Comparison of ENCODE assay signal across 15 cellular contexts in genomic region chr20:61959301-61959700, GRCh38.
DNase-seq lines count a peak whose midpoint lies in the region; ATAC-seq, FAIRE-seq and TF ChIP-seq lines count a peak whose summit lies in the region.
"Had no signal": no experiment of that assay in that cellular context is flagged by ENCODE, and none has a peak within 500 bp of the region (broad histone marks: within the 10 kb centered on the region; RNA-seq: fewer than 3 reads in every experiment).

No MANE protein-coding gene starts in this region.

- no peak overlapping the region for H3K27ac Mint-ChIP-seq in CD8-positive, alpha-beta T cell
- H3K27ac Mint-ChIP-seq: IgD-negative memory B cell had no signal

- H4K5ac ChIP-seq in mesendoderm (ENCODE audit: low read length), result no peak overlapping the region

- no peak overlapping the region for H3K56ac ChIP-seq in mesendoderm (ENCODE audit: low read length)

- no peak overlapping the region for H2BK15ac ChIP-seq in mesendoderm (replicated peaks; ENCODE audit: low read depth)

- DNase-seq in A549 (ENCODE audit: low read depth in 1 of 2, low spot score in 1 of 2) (peak; percentile 31 to 39), GM12878 (ENCODE audit: low read depth, low spot score) (no peak), mesendoderm (peak; percentile 62), WERI-Rb-1 (no peak)
- no peak for DNase-seq in stimulated activated naive CD8-positive, alpha-beta T cell treated with anti-CD3 and anti-CD28 coated beads, Interleukin-15, Interleukin-2, amounts not matched to agents 100 U/mL and 50 U/mL, for 24 hours
- DNase-seq in CD8-positive, alpha-beta T cell, result no peak
- DNase-seq: activated CD4-positive, alpha-beta T cell treated with anti-CD3 and anti-CD28 coated beads, Interleukin-2, amount 50 U/mL, for 1 hour; colonic mucosa; DMS53 had no signal

- H3K23ac ChIP-seq in mesendoderm (ENCODE audit: low read length), result no peak overlapping the region

- no peaks in the 10 kb centered on the region for H3K79me2 ChIP-seq in GM12878 (ENCODE audit: control insufficient read depth, insufficient read depth, low read length)
- no peaks in the 10 kb centered on the region for H3K79me2 ChIP-seq in mesendoderm (ENCODE audit: control insufficient read depth, insufficient read depth, low read length)

- no peaks in the 10 kb centered on the region for H3K9me3 Mint-ChIP-seq in CD8-positive, alpha-beta T cell

- H3K4me1 ChIP-seq in A549, result no peaks in the 10 kb centered on the region
- H3K4me1 ChIP-seq in HEK293 (ENCODE audit: control insufficient read depth, insufficient read depth, low read length), result peaks cover 14% of the 10 kb centered on the region
- no peaks in the 10 kb centered on the region for H3K4me1 ChIP-seq in GM12878 (ENCODE audit: control insufficient read depth, insufficient read depth, low read length)
- H3K4me1 ChIP-seq in mesendoderm (ENCODE audit: control insufficient read depth, low read depth, low read length), result no peaks in the 10 kb centered on the region
- no peaks in the 10 kb centered on the region for H3K4me1 ChIP-seq in CD8-positive, alpha-beta T cell (ENCODE audit: insufficient read depth, low read length)
- H3K4me1 ChIP-seq: colonic mucosa, Peyer's patch, suprapubic skin had no signal

- H3K9me3 ChIP-seq in A549, result no peaks in the 10 kb centered on the region
- no peaks in the 10 kb centered on the region for H3K9me3 ChIP-seq in HEK293 (ENCODE audit: control insufficient read depth, insufficient read depth, low read depth, low read length)
- no peaks in the 10 kb centered on the region for H3K9me3 ChIP-seq in GM12878 (replicated peaks; ENCODE audit: control insufficient read depth, insufficient read depth, low read length)
- no peaks in the 10 kb centered on the region for H3K9me3 ChIP-seq in WERI-Rb-1 (ENCODE audit: severe bottlenecking)
- H3K9me3 ChIP-seq in CD8-positive, alpha-beta T cell (ENCODE audit: low read length), result no peaks in the 10 kb centered on the region
- H3K9me3 ChIP-seq: colonic mucosa, Peyer's patch, suprapubic skin had no signal

- no peaks in the 10 kb centered on the region for H3K36me3 ChIP-seq in HEK293 (ENCODE audit: control insufficient read depth in 2 of 2, insufficient read depth in 1 of 2, low read length in 2 of 2)
- no peaks in the 10 kb centered on the region for H3K36me3 ChIP-seq in GM12878 (ENCODE audit: control insufficient read depth in 2 of 2, insufficient read depth in 2 of 2, low read length in 1 of 2)
- no peaks in the 10 kb centered on the region for H3K36me3 ChIP-seq in mesendoderm (ENCODE audit: control insufficient read depth, insufficient read depth, low read length)
- H3K36me3 ChIP-seq in WERI-Rb-1, result no peaks in the 10 kb centered on the region
- no peaks in the 10 kb centered on the region for H3K36me3 ChIP-seq in CD8-positive, alpha-beta T cell (ENCODE audit: insufficient read depth, low read length)
- H3K36me3 ChIP-seq: colonic mucosa, Peyer's patch, suprapubic skin had no signal

- in situ Hi-C loops in GM12878 (cut with MboI), result no loop called here

- WGBS in A549 (ENCODE audit: missing lambda C conversion rate), result 45% methylated on average over 9 of the region's 9 CpGs
- 65% methylated on average over 9 of the region's 9 CpGs for WGBS in GM12878 (ENCODE audit: insufficient coverage, insufficient replicate concordance, low lambda C conversion rate, missing lambda C conversion rate)
- no CpG with 5 or more reads among the region's 9 CpGs for WGBS in mesendoderm (ENCODE audit: extremely low coverage, insufficient coverage, low lambda C conversion rate)

- H3K4me2 ChIP-seq in A549 (no peak overlapping the region), GM12878 (ENCODE audit: control insufficient read depth, insufficient read depth) (no peak overlapping the region), mesendoderm (ENCODE audit: low read length) (no peak overlapping the region)

- no peak overlapping the region for H2AFZ ChIP-seq in GM12878 (ENCODE audit: control insufficient read depth, low read depth, low read length)

- POLR2A ChIA-PET in A549 (lab: Yijun Ruan, JAX) (no interaction called here), HEK293 (lab: Yijun Ruan, JAX) (no interaction called here), GM12878 (lab: Charles Lee) (no interaction called here)
- POLR2A ChIA-PET in CD8-positive, alpha-beta T cell (lab: Charles Lee), result no interaction called here

- TF ChIP-seq POLR2A in A549 (IDR thresholded peaks at IDR 0.05; ENCODE audit: low read length) (no peak), GM12878 (IDR thresholded peaks at IDR 0.05; ENCODE audit: low read depth, low read length) (no peak)

- no peak overlapping the region for H4K8ac ChIP-seq in mesendoderm (ENCODE audit: low read depth, low read length)

- no TSS peak for BruUV-seq in GM12878 (replicated peaks; lab: Mats Ljungman, UMichigan)

- no peaks in the 10 kb centered on the region for H4K20me1 ChIP-seq in GM12878 (ENCODE audit: control insufficient read depth, insufficient read depth)

- H3K18ac ChIP-seq in mesendoderm (ENCODE audit: low read length), result no peak overlapping the region

- H2BK120ac ChIP-seq in mesendoderm (ENCODE audit: low read depth, low read length), result no peak overlapping the region

- no peak overlapping the region for H3K4ac ChIP-seq in mesendoderm (ENCODE audit: low read depth, low read length)

- no peaks in the 10 kb centered on the region for H3K79me1 ChIP-seq in mesendoderm (ENCODE audit: low read length)

- H3K4me3 Mint-ChIP-seq in CD8-positive, alpha-beta T cell, result no peak overlapping the region
- H3K4me3 Mint-ChIP-seq: IgD-negative memory B cell had no signal

- no peak overlapping the region for H3K4me3 ChIP-seq in A549
- H3K4me3 ChIP-seq in HEK293 (ENCODE audit: low read depth, low read length), result no peak overlapping the region
- no peak overlapping the region for H3K4me3 ChIP-seq in GM12878
- no peak overlapping the region for H3K4me3 ChIP-seq in mesendoderm (ENCODE audit: low read length)
- no peak overlapping the region for H3K4me3 ChIP-seq in WERI-Rb-1 (ENCODE audit: low read depth, low read length)
- H3K4me3 ChIP-seq in CD8-positive, alpha-beta T cell (ENCODE audit: low read depth, low read length), result no peak overlapping the region
- H3K4me3 ChIP-seq: colonic mucosa, lung, Peyer's patch, suprapubic skin had no signal

- H2AK5ac ChIP-seq in mesendoderm (ENCODE audit: low read length), result no peak overlapping the region

- H3K36me3 Mint-ChIP-seq in CD8-positive, alpha-beta T cell, result no peaks in the 10 kb centered on the region

- H3K9ac ChIP-seq in GM12878 (ENCODE audit: control insufficient read depth, insufficient read depth, low read length) (no peak overlapping the region), mesendoderm (ENCODE audit: low read length) (no peak overlapping the region)

- RAD21 ChIA-PET in GM12878 (lab: Charles Lee; ENCODE audit: unreplicated experiment), result no interaction called here

- TF ChIP-seq CTCF in A549 (IDR thresholded peaks at IDR 0.05) (no peak), HEK293 (tag by site-specific recombination; IDR thresholded peaks at IDR 0.05) (no peak), GM12878 (IDR thresholded peaks at IDR 0.05 in 2 of 3, conservative IDR thresholded peaks at IDR 0.05 in 1 of 3; ENCODE audit: control insufficient read depth in 2 of 3, extremely low read depth in 1 of 3, insufficient read depth in 1 of 3, low read depth in 3 of 3, low read length in 3 of 3) (no peak), WERI-Rb-1 (IDR thresholded peaks at IDR 0.05; ENCODE audit: low read depth, low read length) (no peak)
- TF ChIP-seq CTCF in CD8-positive, alpha-beta T cell (IDR thresholded peaks at IDR 0.05), result no peak

- FAIRE-seq in A549 (lab: Jason Lieb, UNC) (no peak), GM12878 (lab: Jason Lieb, UNC) (no peak)

- SMC1A ChIA-PET in GM12878 (lab: Charles Lee; ENCODE audit: uncharacterized antibody, unreplicated experiment), result no interaction called here

- ATAC-seq in A549, result peak in 1 of 2 experiments; percentile 88; a peak in 3 of 6 replicates
- peak; percentile 48; the same call in 1 of the 3 replicates for ATAC-seq in GM12878
- no peak for ATAC-seq in stimulated activated naive CD8-positive, alpha-beta T cell treated with anti-CD3 and anti-CD28 coated beads, Interleukin-15, Interleukin-2, amounts not matched to agents 100 U/mL and 50 U/mL, for 24 hours
- no peak for ATAC-seq in HG02588 (IDR thresholded peaks at IDR 0.05; ENCODE audit: unreplicated experiment)
- no peak for ATAC-seq in CD8-positive, alpha-beta T cell

- intact Hi-C loops in GM12878 (cut with micrococcal nuclease; ENCODE audit: unreplicated experiment), result no loop called here
- intact Hi-C loops in CD8-positive, alpha-beta T cell (cut with DNase I, micrococcal nuclease), result no loop called here

- H3K27me3 ChIP-seq in GM12878 (replicated peaks in 1 of 2; ENCODE audit: control insufficient read depth in 2 of 2, insufficient read depth in 2 of 2, low read length in 1 of 2) (no peaks in the 10 kb centered on the region), mesendoderm (ENCODE audit: insufficient read depth, low read length, poor library complexity) (no peaks in the 10 kb centered on the region), WERI-Rb-1 (ENCODE audit: insufficient read depth, low read depth, severe bottlenecking) (no peaks in the 10 kb centered on the region)
- no peaks in the 10 kb centered on the region for H3K27me3 ChIP-seq in CD8-positive, alpha-beta T cell (ENCODE audit: insufficient read depth, low read length)
- H3K27me3 ChIP-seq: colonic mucosa, Peyer's patch had no signal

- H3K27ac ChIP-seq in A549, result no peak overlapping the region
- no peak overlapping the region for H3K27ac ChIP-seq in HEK293 (ENCODE audit: extremely low read depth, low read depth, low read length)
- H3K27ac ChIP-seq in GM12878 (ENCODE audit: control insufficient read depth, insufficient read depth), result no peak overlapping the region
- no peak overlapping the region for H3K27ac ChIP-seq in mesendoderm (ENCODE audit: low read depth, low read length)
- no peak overlapping the region for H3K27ac ChIP-seq in WERI-Rb-1
- no peak overlapping the region for H3K27ac ChIP-seq in CD8-positive, alpha-beta T cell (ENCODE audit: low read depth, low read length)
- H3K27ac ChIP-seq: colonic mucosa, Peyer's patch, suprapubic skin had no signal

- TF ChIP-seq EP300 in A549 (IDR thresholded peaks at IDR 0.05), result no peak
- no peak for TF ChIP-seq EP300 in GM12878 (IDR thresholded peaks at IDR 0.05; ENCODE audit: borderline replicate concordance in 1 of 2, control insufficient read depth in 1 of 2, low read depth in 2 of 2, low read length in 2 of 2)

- CTCF ChIA-PET in A549 (lab: Yijun Ruan, JAX) (interaction anchor here (1.2 kb wide), 1 partner anchor 52 kb away, joined by 4 read pairs; no protein-coding TSS in a partner anchor), HEK293 (lab: Yijun Ruan, JAX) (no interaction called here), GM12878 (lab: Yijun Ruan, JAX) (no interaction called here)
- CTCF ChIA-PET in CD8-positive, alpha-beta T cell (lab: Charles Lee), result no interaction called here

- H3K27me3 Mint-ChIP-seq in CD8-positive, alpha-beta T cell (ENCODE audit: low read depth), result peaks cover 12% of the 10 kb centered on the region

- no peaks in the 10 kb centered on the region for H3K4me1 Mint-ChIP-seq in CD8-positive, alpha-beta T cell (ENCODE audit: low read depth)
- H3K4me1 Mint-ChIP-seq: IgD-negative memory B cell had no signal

- TF ChIP-seq RAD21 in A549 (conservative IDR thresholded peaks at IDR 0.05 in 1 of 2, IDR thresholded peaks at IDR 0.05 in 1 of 2) (no peak), GM12878 (IDR thresholded peaks at IDR 0.05; ENCODE audit: insufficient read depth, low read depth, low read length) (no peak)

- H2BK5ac ChIP-seq in mesendoderm (ENCODE audit: low read length), result no peak overlapping the region

Comparison
In these comparisons a context has a peak if more than half of its experiments do, and no peak if none do; other contexts are left out.
1. DNase-seq: peak in A549 (2 of 2) and mesendoderm (single experiment); none in GM12878 (single experiment), WERI-Rb-1 (single experiment), stimulated activated naive CD8-positive, alpha-beta T cell treated with anti-CD3 and anti-CD28 coated beads, Interleukin-15, Interleukin-2, amounts not matched to agents 100 U/mL and 50 U/mL, for 24 hours (single experiment) and CD8-positive, alpha-beta T cell (0 of 7).